13 cellular contexts compared by ENCODE assay signal in genomic region chr6:122422614-122423267, GRCh38. TPM values are rescaled to one million over a fixed set of nuclear protein-coding genes. Genes with fewer than 3 reads are reported as not detected.
DNase-seq lines count a peak whose midpoint lies in the region; ATAC-seq lines count a peak whose summit lies in the region.
"Had no signal": no experiment of that assay in that cellular context is flagged by ENCODE, and none has a peak within 500 bp of the region (broad histone marks: within the 10 kb centered on the region; RNA-seq: fewer than 3 reads in every experiment).

No MANE protein-coding gene starts in this region.

- peak; percentile 89 for ATAC-seq in GM18508 (IDR thresholded peaks at IDR 0.05; ENCODE audit: insufficient read depth, unreplicated experiment)
- peak; percentile 85 for ATAC-seq in GM19463 (IDR thresholded peaks at IDR 0.05; ENCODE audit: unreplicated experiment)
- ATAC-seq in HG02870 (IDR thresholded peaks at IDR 0.05; ENCODE audit: unreplicated experiment), result peak; percentile 97
- ATAC-seq in HG03558 (IDR thresholded peaks at IDR 0.05; ENCODE audit: extremely low read depth, unreplicated experiment), result peak; percentile 89
- no peak for ATAC-seq in Right ventricle myocardium superior (ENCODE audit: poor library complexity)

- no peak for DNase-seq in anterior cingulate cortex (lab: John Stamatoyannopoulos, UW)
- no peak for DNase-seq in SHP77 treated with DMSO at 0.1 percent for 48 hours (lab: John Stamatoyannopoulos, UW)
- DNase-seq in Right ventricle myocardium superior, result no peak
- no peak for DNase-seq in NCI-H1694 (lab: John Stamatoyannopoulos, UW)
- DNase-seq: BE2C; GDM1; Kasumi-1; NCI-H2227 treated with DMSO at 0.1 percent for 48 hours; stimulated activated CD4-positive, alpha-beta T cell treated with anti-CD3 and anti-CD28 coated beads, Interleukin-4, amount 100 ng/mL, for 4 hours had no signal

- intact Hi-C loops in Right ventricle myocardium superior (cut with DNase I), result no loop called here

RNA-seq across cellular contexts. Expression of gene HSF2, which starts 23.3 kb away (rescaled TPM):
- total RNA-seq in Right ventricle myocardium superior, result 19.5 TPM

RNA-seq across cellular contexts. Expression of gene SERINC1, which starts 48.9 kb away (rescaled TPM):
- 142 TPM for total RNA-seq in Right ventricle myocardium superior
